22 cellular contexts compared by ENCODE assay signal in genomic region chr1:22472596-22472995, GRCh38. TPM values are rescaled to one million over a fixed set of nuclear protein-coding genes. Genes with fewer than 3 reads are reported as not detected.
DNase-seq lines count a peak whose midpoint lies in the region; ATAC-seq and TF ChIP-seq lines count a peak whose summit lies in the region.
"Had no signal": no experiment of that assay in that cellular context is flagged by ENCODE, and none has a peak within 500 bp of the region (broad histone marks: within the 10 kb centered on the region; RNA-seq: fewer than 3 reads in every experiment).

No MANE protein-coding gene starts in this region.

- 25% methylated on average over 2 of the region's 2 CpGs for WGBS in mammary epithelial cell (ENCODE audit: low coverage, missing lambda C conversion rate)
- 43 to 61% methylated on average over 2 of the region's 2 CpGs for WGBS in heart right ventricle, 2 donors

- no peaks in the 10 kb centered on the region for H3K27me3 Mint-ChIP-seq in MCF 10A (ENCODE audit: insufficient read depth, unreplicated experiment)
- H3K27me3 Mint-ChIP-seq: activated CD4-positive, alpha-beta T cell treated with anti-CD3 and anti-CD28 coated beads, Interleukin-2, amount 10 ng/mL, durations not matched to agents 24 days and 14 days; type B pancreatic cell had no signal

- intact Hi-C loops in MCF 10A (cut with micrococcal nuclease) (no loop called here), mammary epithelial cell (cut with micrococcal nuclease) (no loop called here), ascending aorta (cut with DNase I) (no loop called here), heart right ventricle (cut with DNase I) (no loop called here), tibial artery (cut with DNase I; ENCODE audit: low total_unique reads) (no loop called here)

- H3K4me2 ChIP-seq in mammary epithelial cell (ENCODE audit: insufficient read depth, low read depth, low read length) = no peak overlapping the region
- H3K4me2 ChIP-seq: hepatocyte had no signal

- no peak overlapping the region for H3K4me3 Mint-ChIP-seq in MCF 10A (ENCODE audit: unreplicated experiment)
- H3K4me3 Mint-ChIP-seq: activated CD4-positive, alpha-beta T cell treated with anti-CD3 and anti-CD28 coated beads, Interleukin-2, amount 10 ng/mL, durations not matched to agents 24 days and 14 days; CD14-positive monocyte; type B pancreatic cell had no signal

- POLR2A ChIA-PET in MCF 10A (lab: Yijun Ruan, JAX) = interaction anchor here (1.2 to 1.4 kb wide), 2 partner anchors 19 to 20 kb away, joined by 3 to 4 read pairs; no protein-coding TSS in a partner anchor

- H3K9me3 Mint-ChIP-seq in MCF 10A (ENCODE audit: unreplicated experiment) = no peaks in the 10 kb centered on the region
- H3K9me3 Mint-ChIP-seq: activated CD4-positive, alpha-beta T cell treated with anti-CD3 and anti-CD28 coated beads, Interleukin-2, amount 10 ng/mL, durations not matched to agents 24 days and 14 days; type B pancreatic cell had no signal

- no peaks in the 10 kb centered on the region for H3K4me1 Mint-ChIP-seq in MCF 10A (ENCODE audit: insufficient read depth, unreplicated experiment)

- H3K4me3 ChIP-seq in mammary epithelial cell (replicated peaks in 1 of 3; ENCODE audit: insufficient read depth in 1 of 3, low read depth in 2 of 3, low read length in 3 of 3) (no peak overlapping the region), ascending aorta (no peak overlapping the region), heart right ventricle (no peak overlapping the region), tibial artery (no peak overlapping the region)
- H3K4me3 ChIP-seq: hepatocyte, K562 had no signal

- H3K79me2 ChIP-seq in mammary epithelial cell (ENCODE audit: insufficient read depth, low read length) = peaks cover 69% of the 10 kb centered on the region

- ATAC-seq in heart right ventricle (peak; percentile 30 to 86 (median 76)), GM21423 (IDR thresholded peaks at IDR 0.05; ENCODE audit: unreplicated experiment) (no peak)
- ATAC-seq: K562 had no signal

- no peak for TF ChIP-seq CTCF in MCF 10A (IDR thresholded peaks at IDR 0.05; ENCODE audit: unreplicated experiment)
- no peak for TF ChIP-seq CTCF in mammary epithelial cell (conservative IDR thresholded peaks at IDR 0.05 in 1 of 2, IDR thresholded peaks at IDR 0.05 in 1 of 2; ENCODE audit: extremely low read depth in 1 of 2, insufficient read depth in 1 of 2, low read depth in 1 of 2, low read length in 2 of 2)
- TF ChIP-seq CTCF in ascending aorta (IDR thresholded peaks at IDR 0.05) = no peak
- no peak for TF ChIP-seq CTCF in heart right ventricle (IDR thresholded peaks at IDR 0.05)
- no peak for TF ChIP-seq CTCF in tibial artery (IDR thresholded peaks at IDR 0.05)

- H3K27ac Mint-ChIP-seq in MCF 10A (ENCODE audit: low read depth, unreplicated experiment) = no peak overlapping the region
- H3K27ac Mint-ChIP-seq: activated CD4-positive, alpha-beta T cell treated with anti-CD3 and anti-CD28 coated beads, Interleukin-2, amount 10 ng/mL, durations not matched to agents 24 days and 14 days; type B pancreatic cell had no signal

- H3K9ac ChIP-seq in mammary epithelial cell (ENCODE audit: insufficient read depth, low read length) = no peak overlapping the region

- CTCF ChIA-PET in MCF 10A (lab: Yijun Ruan, JAX) (interaction anchor here (0.5 kb wide), 1 partner anchor 251 kb away, joined by 5 read pairs; no protein-coding TSS in a partner anchor), mammary epithelial cell (lab: Charles Lee; ENCODE audit: low non-redundant PET) (no interaction called here)

- H3K9me3 ChIP-seq in mammary epithelial cell (replicated peaks; ENCODE audit: insufficient read depth, low read length) (no peaks in the 10 kb centered on the region), ascending aorta (no peaks in the 10 kb centered on the region), heart right ventricle (no peaks in the 10 kb centered on the region), tibial artery (no peaks in the 10 kb centered on the region)

- H3K4me1 ChIP-seq in mammary epithelial cell (ENCODE audit: insufficient read depth, low read length) (peaks cover 4% of the 10 kb centered on the region), ascending aorta (peaks cover 9 to 22% of the 10 kb centered on the region in 2 donors), heart right ventricle (peaks cover 2 to 58% (median 42%) of the 10 kb centered on the region in 9 donors), tibial artery (peaks cover 0 to 43% (median 27%) of the 10 kb centered on the region in 4 donors)

- no peaks in the 10 kb centered on the region for H3K27me3 ChIP-seq in mammary epithelial cell (ENCODE audit: insufficient read depth, low read length)
- H3K27me3 ChIP-seq in ascending aorta = no peaks in the 10 kb centered on the region
- H3K27me3 ChIP-seq in heart right ventricle = no peaks in the 10 kb centered on the region
- H3K27me3 ChIP-seq in tibial artery = no peaks in the 10 kb centered on the region
- H3K27me3 ChIP-seq: hepatocyte had no signal

- dilution Hi-C loops in mammary epithelial cell (cut with HindIII; ENCODE audit: low sequenced_read_pairs) = no loop called here

- in situ Hi-C loops in mammary epithelial cell (cut with MboI; ENCODE audit: low sequenced_read_pairs in 2 of 2) = no loop called here

- no peaks in the 10 kb centered on the region for H4K20me1 ChIP-seq in mammary epithelial cell (ENCODE audit: insufficient read depth, low read length)

- BruUV-seq in MCF 10A (replicated peaks; lab: Mats Ljungman, UMichigan) (no TSS peak), mammary epithelial cell (replicated peaks; lab: Mats Ljungman, UMichigan) (no TSS peak)

- no peaks in the 10 kb centered on the region for H3K36me3 Mint-ChIP-seq in MCF 10A (ENCODE audit: insufficient read depth, unreplicated experiment)
- H3K36me3 Mint-ChIP-seq: type B pancreatic cell had no signal

- DNase-seq in MCF 10A (ENCODE audit: unreplicated experiment) (peak; percentile 1), mammary epithelial cell (no peak), ascending aorta (ENCODE audit: low spot score in 2 of 2) (no peak), heart right ventricle (peak in 1 of 2 donors; percentile 33), tibial artery (no peak), NAMALWA (ENCODE audit: low spot score) (no peak), SIG-M5 treated with dmso at 0.1 percent for 504 hours (lab: John Stamatoyannopoulos, UW; ENCODE audit: unreplicated experiment) (no peak)
- DNase-seq: activated CD4-positive, alpha-beta T cell treated with anti-CD3 and anti-CD28 coated beads, Interleukin-2, amount 10 ng/mL, durations not matched to agents 24 days and 14 days; activated CD8-positive, alpha-beta memory T cell treated with anti-CD3 and anti-CD28 coated beads, Interleukin-2, amount 50 U/mL, for 48 hours; activated gamma-delta T cell; effector memory CD4-positive, alpha-beta T cell; NCI-H1048; NCI-H2029 treated with DMSO at 0.1 percent for 48 hours; NCI-H524; occipital lobe; stimulated activated naive CD4-positive, alpha-beta T cell had no signal

- no peak overlapping the region for H3K27ac ChIP-seq in mammary epithelial cell (ENCODE audit: insufficient read depth, low read depth, low read length)
- H3K27ac ChIP-seq in ascending aorta = peak overlapping the region; percentile 37 to 62
- peak overlapping the region in 6 of 10 donors; percentile 2 to 67 (median 50) for H3K27ac ChIP-seq in heart right ventricle
- peak overlapping the region; percentile 14 to 50 for H3K27ac ChIP-seq in tibial artery
- H3K27ac ChIP-seq: hepatocyte, RWPE1 had no signal

- H2AFZ ChIP-seq in mammary epithelial cell (ENCODE audit: low read depth, low read length) = no peak overlapping the region
- H2AFZ ChIP-seq: hepatocyte had no signal

- no peaks in the 10 kb centered on the region for H3K36me3 ChIP-seq in mammary epithelial cell (ENCODE audit: insufficient read depth, low read length)
- no peaks in the 10 kb centered on the region for H3K36me3 ChIP-seq in ascending aorta
- H3K36me3 ChIP-seq in heart right ventricle = no peaks in the 10 kb centered on the region
- H3K36me3 ChIP-seq in tibial artery = no peaks in the 10 kb centered on the region

RNA-seq across cellular contexts. Expression of gene ZBTB40, which starts 20.9 kb away (rescaled TPM):
- 20.4 and 25.2 TPM in 2 replicates for total RNA-seq in MCF 10A (2022)
- 10 to 100 TPM; 10.8 to 13.6 TPM for total RNA-seq in mammary epithelial cell
- polyA plus RNA-seq in mammary epithelial cell = 3.2 TPM
- polyA minus RNA-seq in mammary epithelial cell = 15.5 TPM
- 13.0 TPM for total RNA-seq in ascending aorta
- 10 to 100 TPM in 9 of 10 donors, 1 to 10 TPM in 1; 8.5 to 18.2 (median 14.2) TPM for total RNA-seq in heart right ventricle
- polyA plus RNA-seq in heart right ventricle = 1 to 10 TPM; 3.2 to 6.4 TPM
